ENCODE assay signal across 1 cellular context in the genomic region with DNA sequence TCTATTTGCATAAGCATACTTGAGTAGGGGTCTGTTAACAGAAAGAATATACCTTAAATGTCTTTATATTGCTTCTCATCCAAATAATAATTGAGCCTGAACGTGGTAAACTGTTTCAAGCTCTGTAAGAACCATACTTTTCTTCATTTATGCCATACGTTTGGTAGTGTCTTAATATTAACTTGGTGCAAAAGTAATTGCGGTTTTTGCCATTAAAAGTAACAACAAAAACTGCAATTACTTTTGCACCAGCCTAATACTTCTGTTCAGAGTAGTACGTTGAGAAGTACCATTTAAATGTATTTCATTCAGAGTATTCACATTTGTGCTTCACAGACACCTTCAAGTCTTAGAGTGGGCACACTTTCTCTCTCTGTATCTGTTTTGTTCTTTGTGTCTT.
TF ChIP-seq lines count a peak whose summit lies in the region.

No MANE protein-coding gene starts in this region.

TF ChIP-seq in HepG2, 621 proteins besides CTCF, POLR2A, EP300 and RAD21 (continued from another document):
- TF ChIP-seq ZNF567 (CRISPR knock-in tag; IDR thresholded peaks at IDR 0.05; ENCODE audit: borderline replicate concordance) = no peak
TF ChIP-seq in HepG2: peak in this region for 1.
